Comparison of ENCODE assay signal across 31 cellular contexts in the genomic region with DNA sequence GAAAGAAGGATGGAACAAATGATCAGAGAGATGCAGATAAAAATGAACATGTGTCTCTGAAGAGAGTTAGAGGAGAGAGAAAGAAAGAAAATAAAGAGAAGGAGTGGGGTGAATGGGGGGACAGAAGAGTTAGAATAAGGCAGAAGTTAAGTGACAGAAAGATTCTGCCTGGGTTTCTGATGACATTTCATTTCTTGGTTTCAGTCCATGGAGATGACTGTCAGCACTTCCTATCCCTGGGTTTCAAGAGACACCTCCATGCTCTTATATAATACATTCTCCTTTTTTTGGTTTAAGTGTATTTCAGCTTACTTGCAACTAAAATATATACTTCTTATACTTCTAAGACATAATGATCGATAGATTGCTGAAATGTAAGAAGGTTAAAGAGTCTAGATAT.
"Had no signal": no experiment of that assay in that cellular context is flagged by ENCODE, and none has a peak within 500 bp of the region (broad histone marks: within the 10 kb centered on the region; RNA-seq: fewer than 3 reads in every experiment).

No MANE protein-coding gene starts in this region.

- DNase-seq: activated CD4-positive, alpha-beta memory T cell treated with anti-CD3 and anti-CD28 coated beads for 36 hours; activated CD4-positive, alpha-beta T cell treated with anti-CD3 and anti-CD28 coated beads for 36 hours; activated CD4-positive, alpha-beta T cell treated with anti-CD3 and anti-CD28 coated beads, Interleukin-2, amount 10 ng/mL, durations not matched to agents 24 days and 14 days; activated CD4-positive, CD25-positive, alpha-beta regulatory T cell; activated CD4-positive, CD25-positive, alpha-beta regulatory T cell treated with anti-CD3 and anti-CD28 coated beads, Interleukin-2, amount 50 U/mL, for 72 hours; activated CD8-positive, alpha-beta memory T cell treated with anti-CD3 and anti-CD28 coated beads, Interleukin-2, amount 10 ng/mL, durations not matched to agents 7 days and 5 days; activated CD8-positive, alpha-beta memory T cell treated with anti-CD3 and anti-CD28 coated beads, Interleukin-2, amount 50 U/mL, for 4 hours; activated CD8-positive, alpha-beta T cell treated with anti-CD3 and anti-CD28 coated beads, Interleukin-2, amount 10 ng/mL, durations not matched to agents 7 days and 5 days; activated gamma-delta T cell; activated naive CD4-positive, alpha-beta T cell; activated naive CD4-positive, alpha-beta T cell treated with anti-CD3 and anti-CD28 coated beads, Interleukin-2, amount 10 ng/mL, durations not matched to agents 7 days and 5 days; activated naive CD8-positive, alpha-beta T cell treated with anti-CD3 and anti-CD28 coated beads, Interleukin-2, amount 10 ng/mL, durations not matched to agents 7 days and 5 days; activated T-cell treated with anti-CD3 and anti-CD28 coated beads, Interleukin-2, amount 50 U/mL, for 1 hour; activated T-cell treated with anti-CD3 and anti-CD28 coated beads, Interleukin-2, amount 50 U/mL, for 72 hours; body of pancreas; caudate nucleus; effector CD4-positive, alpha-beta T cell; effector memory CD8-positive, alpha-beta T cell; erythroblast; foreskin keratinocyte; gastrocnemius medialis; glutamatergic neuron; heart left ventricle; T-helper 1 cell; T-helper 17 cell; T1000 had no signal

- H3K9me3 Mint-ChIP-seq: activated naive CD4-positive, alpha-beta T cell treated with anti-CD3 and anti-CD28 coated beads, Interleukin-2, amount 10 ng/mL, durations not matched to agents 7 days and 5 days; T-helper 2 cell treated with Interferon-gamma antibody and Interleukin-4, amounts not matched to agents 5 μg/mL and 100 μg/mL, for 36 hours had no signal

- H3K4me3 ChIP-seq: body of pancreas, coronary artery, esophagus muscularis mucosa, gastrocnemius medialis, heart left ventricle had no signal

- H3K27me3 ChIP-seq: body of pancreas, esophagus muscularis mucosa, gastrocnemius medialis, heart left ventricle had no signal

- ATAC-seq: activated CD4-positive, alpha-beta T cell treated with anti-CD3 and anti-CD28 coated beads for 36 hours; activated CD8-positive, alpha-beta memory T cell treated with anti-CD3 and anti-CD28 coated beads, Interleukin-2, amount 10 ng/mL, durations not matched to agents 7 days and 5 days; activated CD8-positive, alpha-beta T cell treated with anti-CD3 and anti-CD28 coated beads, Interleukin-2, amount 10 ng/mL, durations not matched to agents 7 days and 5 days; activated naive CD4-positive, alpha-beta T cell treated with anti-CD3 and anti-CD28 coated beads, Interleukin-2, amount 50 U/mL, for 72 hours; activated T-cell treated with anti-CD3 and anti-CD28 coated beads, Interleukin-2, amount 50 U/mL, for 72 hours; body of pancreas; effector memory CD8-positive, alpha-beta T cell; gastrocnemius medialis; heart left ventricle; T-helper 17 cell had no signal

- H3K27ac ChIP-seq: body of pancreas, coronary artery, esophagus muscularis mucosa, foreskin keratinocyte, gastrocnemius medialis, heart left ventricle had no signal

- H3K4me1 Mint-ChIP-seq: activated CD4-positive, alpha-beta T cell treated with anti-CD3 and anti-CD28 coated beads for 36 hours; activated CD4-positive, alpha-beta T cell treated with anti-CD3 and anti-CD28 coated beads, Interleukin-2, amount 10 ng/mL, durations not matched to agents 24 days and 14 days; activated CD8-positive, alpha-beta memory T cell treated with anti-CD3 and anti-CD28 coated beads, Interleukin-2, amount 10 ng/mL, durations not matched to agents 7 days and 5 days; activated naive CD4-positive, alpha-beta T cell treated with anti-CD3 and anti-CD28 coated beads, Interleukin-2, amount 10 ng/mL, durations not matched to agents 7 days and 5 days; activated naive CD8-positive, alpha-beta T cell treated with anti-CD3 and anti-CD28 coated beads, Interleukin-2, amount 10 ng/mL, durations not matched to agents 7 days and 5 days; T-helper 17 cell had no signal

- H3K36me3 Mint-ChIP-seq: activated CD4-positive, alpha-beta memory T cell treated with anti-CD3 and anti-CD28 coated beads for 36 hours; activated CD8-positive, alpha-beta memory T cell treated with anti-CD3 and anti-CD28 coated beads, Interleukin-2, amount 10 ng/mL, durations not matched to agents 7 days and 5 days; activated naive CD8-positive, alpha-beta T cell treated with anti-CD3 and anti-CD28 coated beads, Interleukin-2, amount 10 ng/mL, durations not matched to agents 7 days and 5 days had no signal

- H3K4me3 Mint-ChIP-seq: activated CD4-positive, alpha-beta memory T cell treated with anti-CD3 and anti-CD28 coated beads for 36 hours; activated CD4-positive, alpha-beta T cell treated with anti-CD3 and anti-CD28 coated beads for 36 hours; activated CD4-positive, alpha-beta T cell treated with anti-CD3 and anti-CD28 coated beads, Interleukin-2, amount 10 ng/mL, durations not matched to agents 24 days and 14 days; activated CD8-positive, alpha-beta memory T cell treated with anti-CD3 and anti-CD28 coated beads, Interleukin-2, amount 10 ng/mL, durations not matched to agents 7 days and 5 days; activated CD8-positive, alpha-beta T cell treated with anti-CD3 and anti-CD28 coated beads, Interleukin-2, amount 10 ng/mL, durations not matched to agents 7 days and 5 days; activated naive CD4-positive, alpha-beta T cell treated with anti-CD3 and anti-CD28 coated beads, Interleukin-2, amount 10 ng/mL, durations not matched to agents 7 days and 5 days; activated naive CD8-positive, alpha-beta T cell treated with anti-CD3 and anti-CD28 coated beads, Interleukin-2, amount 10 ng/mL, durations not matched to agents 7 days and 5 days; activated T-cell treated with anti-CD3 and anti-CD28 coated beads, Interleukin-2, amount 50 U/mL, for 72 hours; dendritic cell treated with granulocyte-macrophage colony-stimulating factor and Interleukin-4, amounts not matched to agents 40 ng/mL and 50 ng/mL, for 4 days; effector memory CD8-positive, alpha-beta T cell; T-helper 17 cell; T-helper 2 cell treated with Interferon-gamma antibody and Interleukin-4, amounts not matched to agents 5 μg/mL and 100 μg/mL, for 36 hours had no signal
